ENCODE assay signal across 13 cellular contexts in the genomic region with DNA sequence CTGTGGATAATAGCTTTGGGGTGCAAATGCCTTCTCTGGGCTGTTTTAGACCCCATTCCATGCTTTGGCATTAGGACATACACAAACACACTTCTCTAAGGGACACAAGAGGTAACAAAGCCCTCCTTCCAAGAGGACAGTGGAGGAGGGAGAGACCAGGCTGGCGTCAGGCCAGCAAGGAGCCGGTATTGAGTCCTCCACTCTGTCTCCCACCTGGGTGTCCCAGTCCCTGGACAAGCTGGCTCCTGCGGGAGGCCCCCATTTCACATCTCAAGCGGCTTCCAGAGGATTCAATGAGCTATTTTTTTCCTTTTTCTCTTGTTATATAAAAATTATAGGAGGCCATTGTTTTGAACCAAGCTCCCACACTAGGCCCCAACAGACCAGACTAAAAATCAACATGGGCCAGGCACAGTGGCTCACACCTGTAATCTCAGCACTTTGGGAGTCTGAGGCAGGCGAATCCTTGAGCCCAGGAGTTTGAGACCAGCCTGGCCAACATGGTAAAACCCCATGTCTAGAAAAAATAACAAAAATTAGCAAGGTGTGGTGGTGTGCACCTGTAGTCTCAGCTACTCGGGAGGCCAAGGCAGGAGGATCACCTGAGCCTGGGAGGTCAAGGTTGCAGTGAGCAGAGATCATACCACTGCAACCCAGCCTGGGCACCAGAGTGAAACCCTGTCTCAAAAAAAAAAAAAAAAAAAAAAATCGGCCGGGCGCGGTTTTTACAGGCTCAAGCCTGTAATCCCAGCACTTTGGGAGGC.
A peak's percentile ranks its signal among the peaks of the same experiment; 100 is the strongest.
DNase-seq lines count a peak whose midpoint lies in the region; ATAC-seq, FAIRE-seq and TF ChIP-seq lines count a peak whose summit lies in the region.
"Had no signal": no experiment of that assay in that cellular context is flagged by ENCODE, and none has a peak within 500 bp of the region (broad histone marks: within the 10 kb centered on the region; RNA-seq: fewer than 3 reads in every experiment).

No MANE protein-coding gene starts in this region.

- H3K9ac ChIP-seq in skeletal muscle tissue (ENCODE audit: low read depth in 1 of 3, low read length in 3 of 3) = peak overlapping the region in 1 of 3 donors; percentile 11

- peaks cover 24% of the 10 kb centered on the region for H3K4me1 Mint-ChIP-seq in GM23338
- H3K4me1 Mint-ChIP-seq in activated T-helper 17 cell treated with anti-CD3 and anti-CD28 coated beads, Interleukin-2, amount 50 U/mL, for 72 hours = peaks cover 39% of the 10 kb centered on the region

- H3K4me1 ChIP-seq in GM23338 (ENCODE audit: insufficient read depth) (peaks cover 27% of the 10 kb centered on the region), skeletal muscle tissue (ENCODE audit: control insufficient read depth in 3 of 3, insufficient read depth in 3 of 3, low read length in 3 of 3) (peaks cover 32 to 35% (median 33%) of the 10 kb centered on the region in 3 donors)

- H3K4me2 ChIP-seq in GM23338 = no peak overlapping the region

- H3K27ac Mint-ChIP-seq in GM23338 = no peak overlapping the region
- no peak overlapping the region for H3K27ac Mint-ChIP-seq in activated T-helper 17 cell treated with anti-CD3 and anti-CD28 coated beads, Interleukin-2, amount 50 U/mL, for 72 hours
- H3K27ac Mint-ChIP-seq: natural killer cell had no signal

- TF ChIP-seq CTCF in GM23338 (conservative IDR thresholded peaks at IDR 0.05; ENCODE audit: low read depth in 2 of 2) = no peak

- ATAC-seq in GM23338 = no peak
- no peak for ATAC-seq in activated T-helper 17 cell treated with anti-CD3 and anti-CD28 coated beads, Interleukin-2, amount 50 U/mL, for 72 hours (replicated peaks)
- ATAC-seq in left lobe of liver = no peak
- no peak for ATAC-seq in GM18520 (IDR thresholded peaks at IDR 0.05; ENCODE audit: unreplicated experiment)
- ATAC-seq in HG03520 (IDR thresholded peaks at IDR 0.05; ENCODE audit: unreplicated experiment) = no peak
- ATAC-seq: natural killer cell had no signal

- no peak for FAIRE-seq in frontal cortex (lab: Jason Lieb, UNC)

- peaks cover 6% of the 10 kb centered on the region for H3K27me3 Mint-ChIP-seq in GM23338 (ENCODE audit: insufficient read depth, low read depth, poor library complexity)
- no peaks in the 10 kb centered on the region for H3K27me3 Mint-ChIP-seq in activated T-helper 17 cell treated with anti-CD3 and anti-CD28 coated beads, Interleukin-2, amount 50 U/mL, for 72 hours
- H3K27me3 Mint-ChIP-seq: activated naive CD8-positive, alpha-beta T cell treated with anti-CD3 and anti-CD28 coated beads, Interleukin-2, amount 10 ng/mL, durations not matched to agents 7 days and 5 days had no signal

- no peaks in the 10 kb centered on the region; the same call in 1 of the 2 replicates for H3F3A ChIP-seq in GM23338 (replicated peaks; ENCODE audit: low read depth)

- H3K27me3 ChIP-seq in GM23338 (ENCODE audit: insufficient read depth) = no peaks in the 10 kb centered on the region
- no peaks in the 10 kb centered on the region for H3K27me3 ChIP-seq in skeletal muscle tissue (ENCODE audit: control insufficient read depth in 3 of 3, insufficient read depth in 3 of 3, low read length in 3 of 3)

- DNase-seq in GM23338 (ENCODE audit: low spot score) (no peak), left lobe of liver (ENCODE audit: low spot score) (peak; percentile 43), frontal cortex (ENCODE audit: low spot score in 2 of 2) (no peak)
- no peak for DNase-seq in central memory CD4-positive, alpha-beta T cell
- DNase-seq: activated naive CD8-positive, alpha-beta T cell treated with anti-CD3 and anti-CD28 coated beads, Interleukin-2, amount 10 ng/mL, durations not matched to agents 7 days and 5 days; COR-L47; natural killer cell; SIG-M5; stimulated activated CD4-positive, alpha-beta T cell treated with anti-CD3 and anti-CD28 coated beads, Interleukin-4, amount 100 ng/mL, for 1 hour had no signal

- no peaks in the 10 kb centered on the region for H4K20me1 ChIP-seq in GM23338 (replicated peaks; ENCODE audit: insufficient read depth)

- H3K36me3 ChIP-seq in GM23338 (ENCODE audit: insufficient read depth) (no peaks in the 10 kb centered on the region), skeletal muscle tissue (ENCODE audit: control insufficient read depth in 3 of 3, insufficient read depth in 3 of 3, low read length in 3 of 3) (no peaks in the 10 kb centered on the region)

- H3K36me3 Mint-ChIP-seq in GM23338 (ENCODE audit: low read depth) = peaks cover 2% of the 10 kb centered on the region; the same call in 1 of the 3 replicates
- no peaks in the 10 kb centered on the region for H3K36me3 Mint-ChIP-seq in activated T-helper 17 cell treated with anti-CD3 and anti-CD28 coated beads, Interleukin-2, amount 50 U/mL, for 72 hours (ENCODE audit: low read depth)
- H3K36me3 Mint-ChIP-seq: natural killer cell had no signal

- H3K9me3 ChIP-seq in skeletal muscle tissue (ENCODE audit: control insufficient read depth in 3 of 3, low read length in 3 of 3) = no peaks in the 10 kb centered on the region

- no peak overlapping the region for H3K4me3 Mint-ChIP-seq in GM23338
- H3K4me3 Mint-ChIP-seq in activated T-helper 17 cell treated with anti-CD3 and anti-CD28 coated beads, Interleukin-2, amount 50 U/mL, for 72 hours = peak overlapping the region; percentile 73
- H3K4me3 Mint-ChIP-seq: activated naive CD8-positive, alpha-beta T cell treated with anti-CD3 and anti-CD28 coated beads, Interleukin-2, amount 10 ng/mL, durations not matched to agents 7 days and 5 days; natural killer cell had no signal

- H3K9me3 Mint-ChIP-seq in GM23338 = no peaks in the 10 kb centered on the region; the same call in 2 of the 3 replicates
- H3K9me3 Mint-ChIP-seq in activated T-helper 17 cell treated with anti-CD3 and anti-CD28 coated beads, Interleukin-2, amount 50 U/mL, for 72 hours = no peaks in the 10 kb centered on the region
- H3K9me3 Mint-ChIP-seq: natural killer cell had no signal

- H3K4me3 ChIP-seq in GM23338 (no peak overlapping the region), skeletal muscle tissue (ENCODE audit: low read length in 3 of 3) (no peak overlapping the region)

- no peak overlapping the region for H2AFZ ChIP-seq in GM23338

- H3K9me2 ChIP-seq in GM23338 (ENCODE audit: insufficient read depth) = no peaks in the 10 kb centered on the region

- H3K79me2 ChIP-seq in GM23338 (replicated peaks; ENCODE audit: insufficient read depth) = no peaks in the 10 kb centered on the region

- H3K27ac ChIP-seq in GM23338 (ENCODE audit: low read depth) = peak overlapping the region; percentile 96
- peak overlapping the region; percentile 84 for H3K27ac ChIP-seq in skeletal muscle tissue (ENCODE audit: low read depth, low read length)

TF ChIP-seq in GM23338, 12 proteins besides CTCF, POLR2A, EP300 and RAD21:
- TF ChIP-seq ZNF114 (CRISPR knock-in tag; IDR thresholded peaks at IDR 0.05) (no peak), NANOG (IDR thresholded peaks at IDR 0.05; ENCODE audit: borderline replicate concordance) (no peak), JUNB (IDR thresholded peaks at IDR 0.05; ENCODE audit: unreplicated experiment) (no peak), ZNF331 (CRISPR knock-in tag; IDR thresholded peaks at IDR 0.05; ENCODE audit: low read depth) (no peak)
